In the genomic region with DNA sequence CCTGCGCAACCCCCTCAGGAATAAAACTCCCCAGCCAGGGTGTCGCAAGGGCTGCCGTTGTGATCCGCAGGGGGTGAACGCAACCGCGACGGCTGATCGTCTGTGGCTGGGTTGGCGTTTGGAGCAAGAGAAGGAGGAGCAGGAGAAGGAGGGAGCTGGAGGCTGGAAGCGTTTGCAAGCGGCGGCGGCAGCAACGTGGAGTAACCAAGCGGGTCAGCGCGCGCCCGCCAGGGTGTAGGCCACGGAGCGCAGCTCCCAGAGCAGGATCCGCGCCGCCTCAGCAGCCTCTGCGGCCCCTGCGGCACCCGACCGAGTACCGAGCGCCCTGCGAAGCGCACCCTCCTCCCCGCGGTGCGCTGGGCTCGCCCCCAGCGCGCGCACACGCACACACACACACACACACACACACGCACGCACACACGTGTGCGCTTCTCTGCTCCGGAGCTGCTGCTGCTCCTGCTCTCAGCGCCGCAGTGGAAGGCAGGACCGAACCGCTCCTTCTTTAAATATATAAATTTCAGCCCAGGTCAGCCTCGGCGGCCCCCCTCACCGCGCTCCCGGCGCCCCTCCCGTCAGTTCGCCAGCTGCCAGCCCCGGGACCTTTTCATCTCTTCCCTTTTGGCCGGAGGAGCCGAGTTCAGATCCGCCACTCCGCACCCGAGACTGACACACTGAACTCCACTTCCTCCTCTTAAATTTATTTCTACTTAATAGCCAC, we compare ENCODE assay signal across 8 cellular contexts. TPM values are rescaled to one million over a fixed set of nuclear protein-coding genes. Genes with fewer than 3 reads are reported as not detected.
A peak's percentile ranks its signal among the peaks of the same experiment; 100 is the strongest.
DNase-seq lines count a peak whose midpoint lies in the region; ATAC-seq, FAIRE-seq and TF ChIP-seq lines count a peak whose summit lies in the region.

No MANE protein-coding gene starts in this region.

- H3K27me3 ChIP-seq in Caco-2 (replicated peaks; ENCODE audit: control insufficient read depth, insufficient read depth, low read length) (no peaks in the 10 kb centered on the region), pancreas (no peaks in the 10 kb centered on the region)

- DNase-seq in Caco-2 (peak; percentile 63 to 66), NCI-H69 (lab: John Stamatoyannopoulos, UW) (peak; percentile 91), left cardiac atrium (peak; percentile 77), pancreas (peak; percentile 38 to 83 (median 52)), middle frontal gyrus (ENCODE audit: extremely low spot score, low spot score) (no peak)

- peaks cover 6% of the 10 kb centered on the region for H3K4me1 Mint-ChIP-seq in Caco-2 (ENCODE audit: low read depth, unreplicated experiment)
- peaks cover 30% of the 10 kb centered on the region for H3K4me1 Mint-ChIP-seq in activated naive CD4-positive, alpha-beta T cell treated with anti-CD3 and anti-CD28 coated beads, Interleukin-2, amount 50 U/mL, for 24 hours

- peaks cover 17% of the 10 kb centered on the region for H3K36me3 Mint-ChIP-seq in Caco-2 (ENCODE audit: insufficient read depth, unreplicated experiment)
- H3K36me3 Mint-ChIP-seq in activated naive CD4-positive, alpha-beta T cell treated with anti-CD3 and anti-CD28 coated beads, Interleukin-2, amount 50 U/mL, for 24 hours: peaks cover 16% of the 10 kb centered on the region

- H3K9me3 Mint-ChIP-seq in Caco-2 (ENCODE audit: unreplicated experiment): no peaks in the 10 kb centered on the region
- no peaks in the 10 kb centered on the region for H3K9me3 Mint-ChIP-seq in activated naive CD4-positive, alpha-beta T cell treated with anti-CD3 and anti-CD28 coated beads, Interleukin-2, amount 50 U/mL, for 24 hours

- no peak overlapping the region for H3K4me3 Mint-ChIP-seq in Caco-2 (ENCODE audit: unreplicated experiment)
- H3K4me3 Mint-ChIP-seq in activated naive CD4-positive, alpha-beta T cell treated with anti-CD3 and anti-CD28 coated beads, Interleukin-2, amount 50 U/mL, for 24 hours: no peak overlapping the region

- no TSS peak for BruUV-seq in Caco-2 (replicated peaks; lab: Mats Ljungman, UMichigan)

- peak overlapping the region; percentile 81 for H3K4me3 ChIP-seq in Caco-2 (ENCODE audit: low read depth, low read length)
- peak overlapping the region; percentile 49 to 62 (median 54) for H3K4me3 ChIP-seq in pancreas

- H3K4me1 ChIP-seq in Caco-2 (peaks cover 14% of the 10 kb centered on the region), pancreas (peaks cover 0 to 5% (median 0%) of the 10 kb centered on the region in 3 donors)

- no peak for FAIRE-seq in pancreas (lab: Jason Lieb, UNC)

- ATAC-seq in GM19328 (IDR thresholded peaks at IDR 0.05; ENCODE audit: unreplicated experiment) (peak; percentile 76), HG03196 (IDR thresholded peaks at IDR 0.05; ENCODE audit: unreplicated experiment) (peak; percentile 65), left cardiac atrium (peak; percentile 83 to 85), pancreas (peak; percentile 75 to 85 (median 79))

- no peaks in the 10 kb centered on the region for H3K27me3 Mint-ChIP-seq in Caco-2 (ENCODE audit: insufficient read depth, unreplicated experiment)
- peaks cover 46% of the 10 kb centered on the region for H3K27me3 Mint-ChIP-seq in activated naive CD4-positive, alpha-beta T cell treated with anti-CD3 and anti-CD28 coated beads, Interleukin-2, amount 50 U/mL, for 24 hours

- H3K9me3 ChIP-seq in Caco-2 (no peaks in the 10 kb centered on the region), pancreas (no peaks in the 10 kb centered on the region)

- POLR2A ChIA-PET in Caco-2 (lab: Charles Lee): interaction anchor here (0.6 to 1.2 kb wide), 4 partner anchors 21 to 231 kb away, joined by 4 to 10 read pairs (median 4); no protein-coding TSS in a partner anchor

- CTCF ChIA-PET in Caco-2 (lab: Charles Lee): interaction anchor here (0.6 to 1.6 kb wide), 5 partner anchors 8 to 1614 kb away, joined by 3 to 7 read pairs (median 5); no protein-coding TSS in a partner anchor

- intact Hi-C loops in Caco-2 (cut with micrococcal nuclease; ENCODE audit: unreplicated experiment) (loop anchor here (1.0 to 5.0 kb wide), 7 partner anchors 21 to 826 kb away; a partner anchor contains a TSS), left cardiac atrium (cut with DNase I) (loop anchor here (10.0 kb wide), 4 partner anchors 119 to 829 kb away; a partner anchor contains a TSS), pancreas (cut with DNase I) (no loop called here)

- H3K27ac ChIP-seq in pancreas: peak overlapping the region; percentile 60 to 85 (median 69)

- 1% methylated on average over 48 to 64 of the region's 64 CpGs for WGBS in pancreas, 2 donors

- no peak overlapping the region for H3K27ac Mint-ChIP-seq in Caco-2 (ENCODE audit: unreplicated experiment)
- peak overlapping the region; percentile 41 for H3K27ac Mint-ChIP-seq in activated naive CD4-positive, alpha-beta T cell treated with anti-CD3 and anti-CD28 coated beads, Interleukin-2, amount 50 U/mL, for 24 hours

- H3K36me3 ChIP-seq in Caco-2 (ENCODE audit: control insufficient read depth, insufficient read depth, low read length) (no peaks in the 10 kb centered on the region), pancreas (no peaks in the 10 kb centered on the region)

- TF ChIP-seq CTCF in Caco-2 (IDR thresholded peaks at IDR 0.05; ENCODE audit: insufficient read depth in 1 of 2, low read depth in 1 of 2, low read length in 1 of 2, severe bottlenecking in 1 of 2, unreplicated experiment in 1 of 2) (no peak), pancreas (IDR thresholded peaks at IDR 0.05) (no peak)

RNA-seq across cellular contexts. Expression of a gene that starts 0.7 kb away (rescaled TPM):
- total RNA-seq in Caco-2 (2022) (12.7 and 14.2 TPM in 2 replicates), left cardiac atrium (1 to 10 TPM; 2.7 to 4.0 TPM), pancreas (10 to 100 TPM in 2 of 6 donors, 1 to 10 TPM in 4; 2.3 to 20.3 (median 3.4) TPM)
- 1 to 10 TPM; 1.6 to 2.1 TPM for polyA plus RNA-seq in pancreas

Comparison
In these comparisons a context has a peak if more than half of its experiments do, and no peak if none do; other contexts are left out.
1. intact Hi-C loops: an anchor here in Caco-2 (1.0 to 5.0 kb wide) and left cardiac atrium (10.0 kb wide); none called in pancreas.